ENCODE assay signal across 8 cellular contexts in the genomic region with DNA sequence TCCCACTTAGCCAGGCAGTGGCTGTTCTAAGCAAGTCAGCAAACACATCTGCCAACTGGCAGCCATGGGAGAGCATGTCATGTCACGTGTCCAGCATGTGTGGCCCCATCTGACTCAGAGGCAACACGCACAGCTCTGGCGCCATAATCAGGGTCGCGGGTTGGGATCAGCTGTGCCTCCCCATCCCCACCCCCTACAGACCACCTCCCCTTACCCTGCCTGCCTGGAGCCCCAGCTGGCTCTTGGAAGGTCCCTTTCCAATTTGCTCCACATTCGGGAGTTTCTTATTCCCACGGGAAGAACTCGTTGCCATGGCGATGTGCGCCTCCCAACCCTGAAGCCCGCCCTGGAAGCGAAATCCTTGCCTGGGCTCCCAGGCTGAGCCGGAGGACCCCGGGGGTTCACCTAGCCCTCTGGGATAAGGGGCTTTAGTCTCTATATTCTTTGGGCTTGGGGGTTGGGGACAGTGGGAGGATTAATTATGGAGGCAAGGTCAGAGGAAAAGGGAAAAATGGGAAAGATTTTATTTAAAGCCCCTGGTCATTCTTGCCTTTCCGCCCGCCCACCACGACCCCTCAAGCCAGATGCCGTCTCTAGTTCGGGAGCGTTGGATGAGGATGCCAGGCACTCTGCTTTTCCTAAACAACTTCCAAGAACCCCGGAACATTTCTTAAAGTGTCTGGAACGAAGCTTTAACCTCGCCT.
DNase-seq lines count a peak whose midpoint lies in the region; ATAC-seq, FAIRE-seq and TF ChIP-seq lines count a peak whose summit lies in the region.

No MANE protein-coding gene starts in this region.

- no peak for FAIRE-seq in GM12891 (lab: Jason Lieb, UNC)

- ATAC-seq in HG02973 (IDR thresholded peaks at IDR 0.05; ENCODE audit: unreplicated experiment): no peak

- no peaks in the 10 kb centered on the region for H3K36me3 ChIP-seq in Loucy (ENCODE audit: insufficient read depth, low read length)
- no peaks in the 10 kb centered on the region for H3K36me3 ChIP-seq in right atrium auricular region
- no peaks in the 10 kb centered on the region for H3K36me3 ChIP-seq in parathyroid adenoma (ENCODE audit: control insufficient read depth, insufficient read depth, low read length)

- no peak overlapping the region for H3K4me2 ChIP-seq in Loucy (ENCODE audit: low read depth, low read length, poor library complexity, severe bottlenecking)
- H3K4me2 ChIP-seq in parathyroid adenoma (ENCODE audit: low read length): peak overlapping the region; percentile 98

- H3K9ac ChIP-seq in Loucy (ENCODE audit: low read depth, low read length, poor library complexity, severe bottlenecking): no peak overlapping the region
- no peak overlapping the region for H3K9ac ChIP-seq in parathyroid adenoma

- no peaks in the 10 kb centered on the region for H3F3A ChIP-seq in Loucy (ENCODE audit: low read depth)

- no peaks in the 10 kb centered on the region for H3K9me3 ChIP-seq in Loucy (ENCODE audit: insufficient read depth, low read depth, low read length)
- H3K9me3 ChIP-seq in right atrium auricular region: no peaks in the 10 kb centered on the region
- no peaks in the 10 kb centered on the region for H3K9me3 ChIP-seq in parathyroid adenoma (ENCODE audit: control insufficient read depth, low read length)

- H3K79me2 ChIP-seq in Loucy (ENCODE audit: insufficient read depth, low read length) (no peaks in the 10 kb centered on the region), parathyroid adenoma (no peaks in the 10 kb centered on the region)

- no peaks in the 10 kb centered on the region for H3K4me1 ChIP-seq in Loucy (ENCODE audit: insufficient read depth, low read length, poor library complexity, severe bottlenecking)
- H3K4me1 ChIP-seq in right atrium auricular region: peaks cover 0 to 17% of the 10 kb centered on the region in 2 donors
- H3K4me1 ChIP-seq in parathyroid adenoma: no peaks in the 10 kb centered on the region

- DNase-seq in DMS153 treated with DMSO at 0.1 percent for 48 hours (lab: John Stamatoyannopoulos, UW; ENCODE audit: unreplicated experiment): peak; percentile 1
- DNase-seq in amygdala (lab: John Stamatoyannopoulos, UW): peak in 45 of 56 donors; percentile 18 to 79 (median 51)
- peak; percentile 95 for DNase-seq in right atrium auricular region (ENCODE audit: low spot score)
- DNase-seq in NOMO-1 (lab: John Stamatoyannopoulos, UW; ENCODE audit: unreplicated experiment in 2 of 2): no peak
- DNase-seq in GM12891 (ENCODE audit: insufficient read length, low spot score): no peak

- no peaks in the 10 kb centered on the region for H4K20me1 ChIP-seq in Loucy (ENCODE audit: insufficient read depth, low read length, poor library complexity, severe bottlenecking)

- no peaks in the 10 kb centered on the region for H3K9me2 ChIP-seq in Loucy (replicated peaks; ENCODE audit: low read depth, low read length)

- TF ChIP-seq CTCF in Loucy (conservative IDR thresholded peaks at IDR 0.05; ENCODE audit: low read length) (no peak), right atrium auricular region (IDR thresholded peaks at IDR 0.05) (no peak), parathyroid adenoma (IDR thresholded peaks at IDR 0.05) (no peak)

- H3K27me3 ChIP-seq in Loucy (ENCODE audit: insufficient read depth, low read length, poor library complexity, severe bottlenecking) (no peaks in the 10 kb centered on the region), right atrium auricular region (no peaks in the 10 kb centered on the region), parathyroid adenoma (ENCODE audit: control insufficient read depth, insufficient read depth, low read length) (no peaks in the 10 kb centered on the region)

- no peak overlapping the region for H2AFZ ChIP-seq in Loucy (ENCODE audit: low read length)
- peak overlapping the region; percentile 97 for H2AFZ ChIP-seq in parathyroid adenoma

- H3K4me3 ChIP-seq in Loucy (ENCODE audit: low read length, poor library complexity, severe bottlenecking) (peak overlapping the region; percentile 19), right atrium auricular region (peak overlapping the region; percentile 58 to 65), parathyroid adenoma (ENCODE audit: low read depth, low read length) (peak overlapping the region; percentile 86)

- no peak for TF ChIP-seq POLR2A in GM12891 (IDR thresholded peaks at IDR 0.05; ENCODE audit: low read depth, low read length)

- H3K27ac ChIP-seq in right atrium auricular region: peak overlapping the region; percentile 90 to 94
- H3K27ac ChIP-seq in parathyroid adenoma: peak overlapping the region; percentile 51

TF ChIP-seq in GM12891, 5 proteins besides CTCF, POLR2A, EP300 and RAD21:
- TF ChIP-seq POU2F2 (IDR thresholded peaks at IDR 0.05; ENCODE audit: low read depth, low read length) (no peak), POLR2AphosphoS5 (IDR thresholded peaks at IDR 0.05; ENCODE audit: low read depth, low read length) (no peak), PAX5 (IDR thresholded peaks at IDR 0.05; ENCODE audit: insufficient read depth, low read length, severe bottlenecking) (no peak), TAF1 (IDR thresholded peaks at IDR 0.05; ENCODE audit: low read depth, low read length) (no peak), SPI1 (IDR thresholded peaks at IDR 0.05; ENCODE audit: low read depth, low read length) (no peak)

Comparison
In these comparisons a context has a peak if more than half of its experiments do, and no peak if none do; other contexts are left out.
1. DNase-seq: peak in DMS153 treated with DMSO at 0.1 percent for 48 hours (single experiment), amygdala (45 of 56) and right atrium auricular region (single experiment); none in NOMO-1 (0 of 2) and GM12891 (single experiment).
2. H3K4me3 ChIP-seq: peak in every context shown above with its lines; median percentile 86 in parathyroid adenoma; 62 in right atrium auricular region; 19 in Loucy.